17 cellular contexts compared by ENCODE assay signal in the genomic region with DNA sequence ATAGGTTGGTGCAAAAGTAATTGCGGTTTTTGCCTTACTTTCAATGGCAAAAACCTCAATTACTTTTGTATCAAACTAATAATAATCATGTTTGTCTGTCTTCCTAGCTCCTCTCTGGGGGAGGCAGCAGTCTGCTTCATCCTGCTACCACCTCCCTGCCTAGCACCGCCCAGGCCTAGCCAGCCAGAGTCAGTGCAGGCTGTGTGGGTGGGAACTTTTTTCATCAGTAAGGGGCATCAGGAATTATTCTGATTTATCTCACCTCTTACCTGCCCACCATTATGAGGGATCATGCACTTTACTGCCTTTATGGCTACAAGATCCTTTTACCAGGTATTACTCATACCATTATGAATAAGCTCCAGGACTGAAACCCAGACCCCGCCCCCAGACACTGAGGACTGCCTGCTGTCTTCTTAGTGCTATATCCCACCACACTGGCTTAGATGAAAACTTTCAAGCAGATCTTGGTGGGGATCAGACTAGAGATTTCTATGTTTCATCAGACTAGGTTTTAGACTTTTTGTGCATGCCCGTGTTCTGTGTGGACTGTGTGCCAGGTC.
A peak's percentile ranks its signal among the peaks of the same experiment; 100 is the strongest.
DNase-seq lines count a peak whose midpoint lies in the region; ATAC-seq and TF ChIP-seq lines count a peak whose summit lies in the region.
"Had no signal": no experiment of that assay in that cellular context is flagged by ENCODE, and none has a peak within 500 bp of the region (broad histone marks: within the 10 kb centered on the region; RNA-seq: fewer than 3 reads in every experiment).

No MANE protein-coding gene starts in this region.

- H4K20me1 ChIP-seq in PC-3 (ENCODE audit: low read length) = no peaks in the 10 kb centered on the region

- ATAC-seq in Right ventricle myocardium inferior (no peak), PC-3 (peak; percentile 100), HG02798 (IDR thresholded peaks at IDR 0.05; ENCODE audit: poor library complexity, unreplicated experiment) (no peak)
- ATAC-seq: left lobe of liver had no signal

- H3K79me2 ChIP-seq in PC-3 (ENCODE audit: low read length) = no peaks in the 10 kb centered on the region

- no peaks in the 10 kb centered on the region for H3K9me2 ChIP-seq in PC-3 (replicated peaks; ENCODE audit: low read length)

- TF ChIP-seq CTCF in cardiac muscle cell (IDR thresholded peaks at IDR 0.05; ENCODE audit: low read depth, low read length) (no peak), PC-3 (conservative IDR thresholded peaks at IDR 0.05; ENCODE audit: low read depth, low read length) (no peak), type B pancreatic cell (conservative IDR thresholded peaks at IDR 0.05) (no peak)

- H3K4me3 ChIP-seq in cardiac muscle cell = no peak overlapping the region
- no peak overlapping the region for H3K4me3 ChIP-seq in PC-3 (ENCODE audit: low read length)
- H3K4me3 ChIP-seq in CD8-positive, alpha-beta memory T cell (ENCODE audit: low read length) = no peak overlapping the region
- H3K4me3 ChIP-seq: suprapubic skin had no signal

- H3K27ac Mint-ChIP-seq in type B pancreatic cell = no peak overlapping the region
- peak overlapping the region in 1 of 8 donors; percentile 78 for H3K27ac Mint-ChIP-seq in CD8-positive, alpha-beta memory T cell
- H3K27ac Mint-ChIP-seq: T-helper 2 cell treated with Interferon-gamma antibody and Interleukin-4, amounts not matched to agents 5 μg/mL and 100 μg/mL, for 36 hours had no signal

- H3K4me1 ChIP-seq in cardiac muscle cell (ENCODE audit: low read depth) (peaks cover 21% of the 10 kb centered on the region), PC-3 (ENCODE audit: insufficient read depth, low read length) (peaks cover 14% of the 10 kb centered on the region)
- no peaks in the 10 kb centered on the region for H3K4me1 ChIP-seq in CD8-positive, alpha-beta memory T cell (ENCODE audit: insufficient read depth, low read length)

- POLR2A ChIA-PET in PC-3 (lab: Charles Lee; ENCODE audit: unreplicated experiment) = no interaction called here
- POLR2A ChIA-PET in CD8-positive, alpha-beta memory T cell (lab: Charles Lee) = no interaction called here

- CTCF ChIA-PET in PC-3 (lab: Charles Lee) = no interaction called here
- CTCF ChIA-PET in CD8-positive, alpha-beta memory T cell (lab: Charles Lee) = no interaction called here

- H3K4me1 Mint-ChIP-seq in type B pancreatic cell (ENCODE audit: unreplicated experiment) = peaks cover 47% of the 10 kb centered on the region
- H3K4me1 Mint-ChIP-seq in CD8-positive, alpha-beta memory T cell = no peaks in the 10 kb centered on the region

- no peaks in the 10 kb centered on the region for H3K9me3 Mint-ChIP-seq in type B pancreatic cell
- peaks cover 2 to 6% (median 3%) of the 10 kb centered on the region in 5 donors for H3K9me3 Mint-ChIP-seq in CD8-positive, alpha-beta memory T cell

- intact Hi-C loops in Right ventricle myocardium inferior (cut with DNase I) = no loop called here
- intact Hi-C loops in PC-3 (cut with micrococcal nuclease) = loop anchor here (10.0 kb wide), 1 partner anchor 59 kb away; no protein-coding TSS in a partner anchor

- H3K4me3 Mint-ChIP-seq in type B pancreatic cell = peak overlapping the region; percentile 64
- H3K4me3 Mint-ChIP-seq in CD8-positive, alpha-beta memory T cell = no peak overlapping the region
- H3K4me3 Mint-ChIP-seq: T-helper 2 cell treated with Interferon-gamma antibody and Interleukin-4, amounts not matched to agents 5 μg/mL and 100 μg/mL, for 36 hours had no signal

- H3K9me3 ChIP-seq in cardiac muscle cell (ENCODE audit: low read depth) (no peaks in the 10 kb centered on the region), PC-3 (ENCODE audit: low read length) (no peaks in the 10 kb centered on the region)
- H3K9me3 ChIP-seq in CD8-positive, alpha-beta memory T cell (ENCODE audit: low read length) = no peaks in the 10 kb centered on the region
- H3K9me3 ChIP-seq: suprapubic skin had no signal

- H3K27me3 Mint-ChIP-seq in type B pancreatic cell = no peaks in the 10 kb centered on the region
- H3K27me3 Mint-ChIP-seq in CD8-positive, alpha-beta memory T cell = peaks cover 0 to 2% of the 10 kb centered on the region in 2 donors

- H3K27ac ChIP-seq in cardiac muscle cell = peak overlapping the region; percentile 22
- H3K27ac ChIP-seq in PC-3 (ENCODE audit: low read length) = no peak overlapping the region
- no peak overlapping the region for H3K27ac ChIP-seq in CD8-positive, alpha-beta memory T cell (ENCODE audit: low read depth, low read length)
- H3K27ac ChIP-seq: suprapubic skin had no signal

- peak overlapping the region; percentile 36 for H3K4me2 ChIP-seq in PC-3 (ENCODE audit: low read length)

- H3K27me3 ChIP-seq in cardiac muscle cell (no peaks in the 10 kb centered on the region), PC-3 (ENCODE audit: low read length) (no peaks in the 10 kb centered on the region)
- H3K27me3 ChIP-seq in CD8-positive, alpha-beta memory T cell (ENCODE audit: insufficient read depth, low read length, poor library complexity, severe bottlenecking) = no peaks in the 10 kb centered on the region
- H3K27me3 ChIP-seq: suprapubic skin had no signal

- BruUV-seq in PC-3 (replicated peaks; lab: Mats Ljungman, UMichigan) = no TSS peak

- peaks cover 39% of the 10 kb centered on the region for H3K36me3 Mint-ChIP-seq in type B pancreatic cell
- no peaks in the 10 kb centered on the region for H3K36me3 Mint-ChIP-seq in CD8-positive, alpha-beta memory T cell

- DNase-seq in cardiac muscle cell (ENCODE audit: low read depth in 1 of 2, low spot score in 1 of 2) (no peak), Right ventricle myocardium inferior (ENCODE audit: missing footprints) (no peak), PC-3 (peak; percentile 84), hepatic stellate cell (ENCODE audit: low spot score) (peak; percentile 12), type B pancreatic cell (ENCODE audit: extremely low spot score, unreplicated experiment) (no peak), hypothalamus (lab: John Stamatoyannopoulos, UW) (no peak)
- DNase-seq in CD8-positive, alpha-beta memory T cell = no peak
- DNase-seq: amniotic stem cell; cortex of kidney; NCI-H2171 treated with DMSO at 0.1 percent for 48 hours; posterior cingulate gyrus; SHP77; stimulated activated CD4-positive, alpha-beta T cell treated with anti-CD3 and anti-CD28 coated beads, Interleukin-12 subunit alpha, Interleukin-12 subunit beta, amount 100 ng/mL, for 4 hours had no signal

- H3K36me3 ChIP-seq in cardiac muscle cell = peaks cover 6% of the 10 kb centered on the region
- H3K36me3 ChIP-seq in PC-3 (ENCODE audit: low read depth, low read length) = no peaks in the 10 kb centered on the region
- H3K36me3 ChIP-seq in CD8-positive, alpha-beta memory T cell (ENCODE audit: insufficient read depth, low read length) = no peaks in the 10 kb centered on the region
- H3K36me3 ChIP-seq: suprapubic skin had no signal

- H3K9ac ChIP-seq in PC-3 (ENCODE audit: low read length) = no peak overlapping the region

- H3F3A ChIP-seq in PC-3 (ENCODE audit: low read length, unreplicated experiment) = no peaks in the 10 kb centered on the region

- peak overlapping the region; percentile 45; the same call in 1 of the 2 replicates for H2AFZ ChIP-seq in PC-3 (ENCODE audit: low read length)

Comparison
In these comparisons a context has a peak if more than half of its experiments do, and no peak if none do; other contexts are left out.
1. DNase-seq: peak in PC-3 (single experiment) and hepatic stellate cell (single experiment); none in cardiac muscle cell (0 of 2), Right ventricle myocardium inferior (single experiment), type B pancreatic cell (single experiment), CD8-positive, alpha-beta memory T cell (0 of 5) and hypothalamus (0 of 51).